In the genomic region with DNA sequence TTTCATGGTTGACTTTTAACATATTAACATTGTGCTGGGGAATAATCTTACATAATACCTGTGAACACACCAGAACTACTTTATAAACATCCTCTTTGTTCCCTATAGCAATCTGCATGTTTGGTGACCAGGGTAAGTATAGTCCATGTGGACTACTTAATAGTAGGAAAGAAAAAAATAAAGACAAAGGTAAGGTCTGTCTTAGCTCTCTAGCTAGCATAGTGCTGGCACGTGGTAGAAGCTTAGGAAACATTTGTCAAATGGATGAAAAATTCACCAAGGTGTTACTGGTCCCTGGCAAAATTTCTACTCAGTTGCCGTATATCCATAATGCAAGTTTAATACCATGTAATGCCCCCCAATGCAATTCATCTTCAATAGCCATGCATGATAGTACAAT, we compare ENCODE assay signal across 10 cellular contexts.
"Had no signal": no experiment of that assay in that cellular context is flagged by ENCODE, and none has a peak within 500 bp of the region (broad histone marks: within the 10 kb centered on the region; RNA-seq: fewer than 3 reads in every experiment).

No MANE protein-coding gene starts in this region.

- H3K4me3 Mint-ChIP-seq: activated CD8-positive, alpha-beta memory T cell treated with anti-CD3 and anti-CD28 coated beads, Interleukin-2, amount 10 ng/mL, durations not matched to agents 7 days and 5 days; activated naive CD8-positive, alpha-beta T cell treated with anti-CD3 and anti-CD28 coated beads, Interleukin-2, amount 10 ng/mL, durations not matched to agents 7 days and 5 days; activated T-cell treated with anti-CD3 and anti-CD28 coated beads, Interleukin-2, amount 50 U/mL, for 24 hours had no signal

- ATAC-seq: activated CD8-positive, alpha-beta memory T cell treated with anti-CD3 and anti-CD28 coated beads, Interleukin-2, amount 10 ng/mL, durations not matched to agents 7 days and 5 days had no signal

- H3K27me3 Mint-ChIP-seq: activated T-cell treated with anti-CD3 and anti-CD28 coated beads, Interleukin-2, amount 50 U/mL, for 24 hours; progenitor cell of endocrine pancreas had no signal

- DNase-seq: activated CD8-positive, alpha-beta memory T cell treated with anti-CD3 and anti-CD28 coated beads, Interleukin-2, amount 10 ng/mL, durations not matched to agents 7 days and 5 days; activated gamma-delta T cell treated with Interleukin-2 at 50 U/mL for 16 hours; activated naive CD8-positive, alpha-beta T cell treated with anti-CD3 and anti-CD28 coated beads, Interleukin-2, amount 10 ng/mL, durations not matched to agents 7 days and 5 days; activated T-cell treated with anti-CD3 and anti-CD28 coated beads, Interleukin-2, amount 50 U/mL, for 24 hours; central memory CD4-positive, alpha-beta T cell; cortex of kidney; effector memory CD4-positive, alpha-beta T cell; hippocampal formation; stimulated activated naive CD4-positive, alpha-beta T cell had no signal

- H3K9me3 Mint-ChIP-seq: activated naive CD8-positive, alpha-beta T cell treated with anti-CD3 and anti-CD28 coated beads, Interleukin-2, amount 10 ng/mL, durations not matched to agents 7 days and 5 days; activated T-cell treated with anti-CD3 and anti-CD28 coated beads, Interleukin-2, amount 50 U/mL, for 24 hours had no signal

- H3K36me3 Mint-ChIP-seq: activated CD8-positive, alpha-beta memory T cell treated with anti-CD3 and anti-CD28 coated beads, Interleukin-2, amount 10 ng/mL, durations not matched to agents 7 days and 5 days; activated naive CD8-positive, alpha-beta T cell treated with anti-CD3 and anti-CD28 coated beads, Interleukin-2, amount 10 ng/mL, durations not matched to agents 7 days and 5 days had no signal

- H3K27ac Mint-ChIP-seq: activated CD8-positive, alpha-beta memory T cell treated with anti-CD3 and anti-CD28 coated beads, Interleukin-2, amount 10 ng/mL, durations not matched to agents 7 days and 5 days; activated naive CD8-positive, alpha-beta T cell treated with anti-CD3 and anti-CD28 coated beads, Interleukin-2, amount 10 ng/mL, durations not matched to agents 7 days and 5 days; progenitor cell of endocrine pancreas had no signal
